8 cellular contexts compared by ENCODE assay signal in the genomic region with DNA sequence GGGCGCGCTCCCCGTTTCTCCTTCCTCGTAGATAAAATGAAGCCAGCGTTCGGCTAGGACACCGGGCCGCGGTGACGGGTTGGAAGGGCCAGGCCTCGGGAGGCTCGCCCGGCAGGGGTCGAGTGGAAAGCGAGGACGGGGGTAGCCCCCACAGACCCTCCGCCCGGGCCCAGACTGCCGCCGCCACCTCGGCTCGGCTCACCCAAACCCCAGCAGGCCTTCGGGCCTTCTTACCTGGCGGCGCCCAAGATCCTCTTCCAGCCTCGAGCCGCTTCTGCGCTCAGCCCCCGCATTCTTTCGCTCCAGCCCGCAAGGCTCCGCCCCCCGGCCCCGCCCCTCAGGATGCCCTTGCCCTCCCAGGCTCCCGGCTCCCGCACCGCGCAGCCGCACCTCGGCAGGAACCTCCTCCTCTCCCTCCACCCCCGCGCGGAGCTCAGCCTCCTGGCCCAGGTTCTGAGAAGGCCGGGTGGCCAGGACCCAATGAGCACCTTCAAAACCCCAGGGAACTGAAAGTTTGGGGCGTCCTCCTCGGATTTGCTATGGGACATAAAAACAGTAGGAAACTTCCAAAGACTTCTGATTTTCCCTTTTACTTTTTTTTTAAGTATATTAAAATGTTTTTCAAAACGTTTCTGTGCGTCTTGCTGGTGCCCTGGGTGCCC.
DNase-seq lines count a peak whose midpoint lies in the region; TF ChIP-seq lines count a peak whose summit lies in the region.

A gene with protein sequence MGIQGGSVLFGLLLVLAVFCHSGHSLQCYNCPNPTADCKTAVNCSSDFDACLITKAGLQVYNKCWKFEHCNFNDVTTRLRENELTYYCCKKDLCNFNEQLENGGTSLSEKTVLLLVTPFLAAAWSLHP (minus strand): TSS at position 276 of the 662 bp plus-strand sequence. CDS start 13,978 bp downstream, outside the sequence.

- CTCF ChIA-PET in HEK293T (lab: Yijun Ruan, JAX), result interaction anchor here (0.6 to 2.5 kb wide), 9 partner anchors 20 to 983 kb away, joined by 3 to 7 read pairs (median 3); no protein-coding TSS in a partner anchor

- DNase-seq in GM04504 (ENCODE audit: low read depth) (peak; percentile 82), HEK293T (ENCODE audit: extremely low spot score) (peak; percentile 95), MV-4-11 (lab: John Stamatoyannopoulos, UW) (peak; percentile 4), SKM-1 (lab: John Stamatoyannopoulos, UW; ENCODE audit: unreplicated experiment) (peak; percentile 75), germinal center (ENCODE audit: low spot score) (peak; percentile 90), nucleus accumbens (lab: John Stamatoyannopoulos, UW) (peak in 55 of 56 donors; percentile 59 to 97 (median 86)), superior temporal gyrus (ENCODE audit: extremely low spot score) (peak; percentile 76)

- H3K4me1 Mint-ChIP-seq in activated naive CD4-positive, alpha-beta T cell treated with anti-CD3 and anti-CD28 coated beads, Interleukin-2, amount 50 U/mL, for 24 hours, result peaks cover 44% of the 10 kb centered on the region

- no peaks in the 10 kb centered on the region for H3K27me3 Mint-ChIP-seq in activated naive CD4-positive, alpha-beta T cell treated with anti-CD3 and anti-CD28 coated beads, Interleukin-2, amount 50 U/mL, for 24 hours

- no peaks in the 10 kb centered on the region for H3K9me3 Mint-ChIP-seq in activated naive CD4-positive, alpha-beta T cell treated with anti-CD3 and anti-CD28 coated beads, Interleukin-2, amount 50 U/mL, for 24 hours

- peaks cover 8% of the 10 kb centered on the region for H3K36me3 Mint-ChIP-seq in activated naive CD4-positive, alpha-beta T cell treated with anti-CD3 and anti-CD28 coated beads, Interleukin-2, amount 50 U/mL, for 24 hours

- peak within 1 kb of the TSS; percentile 92 for H3K4me3 Mint-ChIP-seq in activated naive CD4-positive, alpha-beta T cell treated with anti-CD3 and anti-CD28 coated beads, Interleukin-2, amount 50 U/mL, for 24 hours

- POLR2A ChIA-PET in HEK293T (lab: Yijun Ruan, JAX), result interaction anchor here (0.6 to 2.4 kb wide), 17 partner anchors 12 to 805 kb away, joined by 3 to 15 read pairs (median 3); partner anchors contain the start of genes C11orf91 and FBXO3

- peak within 1 kb of the TSS; percentile 81 for H3K27ac Mint-ChIP-seq in activated naive CD4-positive, alpha-beta T cell treated with anti-CD3 and anti-CD28 coated beads, Interleukin-2, amount 50 U/mL, for 24 hours

TF ChIP-seq in HEK293T, 16 proteins besides CTCF, POLR2A, EP300 and RAD21:
- TF ChIP-seq FOXA1 (IDR thresholded peaks at IDR 0.05) (no peak), ZNF384 (IDR thresholded peaks at IDR 0.05) (no peak), FOXM1 (IDR thresholded peaks at IDR 0.05; ENCODE audit: borderline replicate concordance) (no peak), ARNT (IDR thresholded peaks at IDR 0.05) (no peak), LEF1 (IDR thresholded peaks at IDR 0.05; ENCODE audit: borderline replicate concordance) (no peak), SUZ12 (IDR thresholded peaks at IDR 0.05) (no peak), L3MBTL2 (conservative IDR thresholded peaks at IDR 0.05) (no peak), FOXK2 (IDR thresholded peaks at IDR 0.05) (no peak), BHLHE40 (IDR thresholded peaks at IDR 0.05; ENCODE audit: borderline replicate concordance) (no peak), HDGF (IDR thresholded peaks at IDR 0.05; ENCODE audit: borderline replicate concordance) (no peak), ELF4 (IDR thresholded peaks at IDR 0.05) (no peak), SP1 (IDR thresholded peaks at IDR 0.05) (no peak), NFRKB (IDR thresholded peaks at IDR 0.05) (no peak), TARDBP (IDR thresholded peaks at IDR 0.05) (no peak), CTBP1 (IDR thresholded peaks at IDR 0.05; ENCODE audit: borderline replicate concordance) (no peak)
- TF ChIP-seq, protein P1, sequence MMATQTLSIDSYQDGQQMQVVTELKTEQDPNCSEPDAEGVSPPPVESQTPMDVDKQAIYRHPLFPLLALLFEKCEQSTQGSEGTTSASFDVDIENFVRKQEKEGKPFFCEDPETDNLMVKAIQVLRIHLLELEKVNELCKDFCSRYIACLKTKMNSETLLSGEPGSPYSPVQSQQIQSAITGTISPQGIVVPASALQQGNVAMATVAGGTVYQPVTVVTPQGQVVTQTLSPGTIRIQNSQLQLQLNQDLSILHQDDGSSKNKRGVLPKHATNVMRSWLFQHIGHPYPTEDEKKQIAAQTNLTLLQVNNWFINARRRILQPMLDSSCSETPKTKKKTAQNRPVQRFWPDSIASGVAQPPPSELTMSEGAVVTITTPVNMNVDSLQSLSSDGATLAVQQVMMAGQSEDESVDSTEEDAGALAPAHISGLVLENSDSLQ (IDR thresholded peaks at IDR 0.05), result no peak

Comparison
In these comparisons a context has a peak if more than half of its experiments do, and no peak if none do; other contexts are left out.
1. Peak in every context shown above with its lines: DNase-seq.
2. DNase-seq: peak in every context shown above with its lines; median percentile 95 in HEK293T; 90 in germinal center; 86 in nucleus accumbens; 82 in GM04504; 76 in superior temporal gyrus; 75 in SKM-1; 4 in MV-4-11.